Comparison of ENCODE assay signal across 1 cellular context in genomic region chr2:27264753-27265535, GRCh38.
TF ChIP-seq lines count a peak whose summit lies in the region.

No MANE protein-coding gene starts in this region.

TF ChIP-seq in HEK293, 187 proteins besides CTCF, POLR2A, EP300 and RAD21 (continued from another document and continues in another):
- TF ChIP-seq ZNF26 (tag by site-specific recombination; IDR thresholded peaks at IDR 0.05): no peak
- TF ChIP-seq ZNF214 (tag by site-specific recombination; IDR thresholded peaks at IDR 0.05; ENCODE audit: borderline replicate concordance): no peak
- peak; percentile 62; the same call in 1 of the 2 replicates for TF ChIP-seq ZNF10 (tag by site-specific recombination; IDR thresholded peaks at IDR 0.05)
- TF ChIP-seq ZNF585B (tag by site-specific recombination; IDR thresholded peaks at IDR 0.05): no peak
- no peak for TF ChIP-seq ZFP37 (tag by site-specific recombination; IDR thresholded peaks at IDR 0.05)
- no peak for TF ChIP-seq PRDM1 (tag by site-specific recombination; IDR thresholded peaks at IDR 0.05)
- TF ChIP-seq ZSCAN4 (tag by site-specific recombination; IDR thresholded peaks at IDR 0.05): no peak
- TF ChIP-seq ZNF521 (tag by site-specific recombination; IDR thresholded peaks at IDR 0.05): no peak
- TF ChIP-seq MYNN (tag by site-specific recombination; IDR thresholded peaks at IDR 0.05; ENCODE audit: borderline replicate concordance): no peak
- no peak for TF ChIP-seq ZNF133 (tag by site-specific recombination; IDR thresholded peaks at IDR 0.05)
- no peak for TF ChIP-seq ZNF701 (tag by site-specific recombination; IDR thresholded peaks at IDR 0.05)
- no peak for TF ChIP-seq ZNF112 (tag by site-specific recombination; IDR thresholded peaks at IDR 0.05)
- TF ChIP-seq ZNF138 (tag by site-specific recombination; IDR thresholded peaks at IDR 0.05; ENCODE audit: borderline replicate concordance): no peak
- TF ChIP-seq ZBTB10 (tag by site-specific recombination; IDR thresholded peaks at IDR 0.05): peak; percentile 72
- TF ChIP-seq ZNF140 (tag by site-specific recombination; IDR thresholded peaks at IDR 0.05): no peak
- no peak for TF ChIP-seq ZNF274 (IDR thresholded peaks at IDR 0.05; ENCODE audit: low read length)
- TF ChIP-seq ZNF274 (tag by site-specific recombination; IDR thresholded peaks at IDR 0.05; ENCODE audit: borderline replicate concordance): no peak
- no peak for TF ChIP-seq SCRT1 (tag by site-specific recombination; IDR thresholded peaks at IDR 0.05; ENCODE audit: borderline replicate concordance)
- TF ChIP-seq ZBTB20 (tag by site-specific recombination; IDR thresholded peaks at IDR 0.05): peak; percentile 84
- 0 out of 2 replicates have a peak, but pooled peaks have one; percentile 46 for TF ChIP-seq BCL11A (tag by site-specific recombination; IDR thresholded peaks at IDR 0.05; ENCODE audit: low read depth)
- no peak for TF ChIP-seq ZNF624 (tag by site-specific recombination; IDR thresholded peaks at IDR 0.05)
- no peak for TF ChIP-seq HOXC10 (CRISPR knock-in tag; IDR thresholded peaks at IDR 0.05)
- no peak for TF ChIP-seq TRIM28 (IDR thresholded peaks at IDR 0.05; ENCODE audit: borderline replicate concordance, low read length)
- TF ChIP-seq ZEB2 (tag by site-specific recombination; IDR thresholded peaks at IDR 0.05): peak; percentile 80
- no peak for TF ChIP-seq ZNF341 (tag by site-specific recombination; IDR thresholded peaks at IDR 0.05; ENCODE audit: low read depth)
- 0 out of 2 replicates have a peak, but pooled peaks have one; percentile 27 for TF ChIP-seq OSR2 (tag by site-specific recombination; IDR thresholded peaks at IDR 0.05)
- no peak for TF ChIP-seq ZNF155 (tag by site-specific recombination; IDR thresholded peaks at IDR 0.05)
- TF ChIP-seq ZSCAN5A (tag by site-specific recombination; IDR thresholded peaks at IDR 0.05): no peak
- TF ChIP-seq ZNF473 (tag by site-specific recombination; IDR thresholded peaks at IDR 0.05): no peak
- TF ChIP-seq KLF7 (tag by site-specific recombination; IDR thresholded peaks at IDR 0.05; ENCODE audit: borderline replicate concordance): no peak
- no peak for TF ChIP-seq ZNF837 (tag by site-specific recombination; IDR thresholded peaks at IDR 0.05)
- TF ChIP-seq ZNF830 (tag by site-specific recombination; IDR thresholded peaks at IDR 0.05; ENCODE audit: low read depth): no peak
- no peak for TF ChIP-seq ZNF623 (tag by site-specific recombination; IDR thresholded peaks at IDR 0.05)
- no peak for TF ChIP-seq ZNF843 (tag by site-specific recombination; IDR thresholded peaks at IDR 0.05)
- peak; percentile 68 for TF ChIP-seq YY2 (tag by site-specific recombination; IDR thresholded peaks at IDR 0.05)
- TF ChIP-seq ZIC2 (tag by site-specific recombination; IDR thresholded peaks at IDR 0.05): peak; percentile 90
- TF ChIP-seq PRDM4 (tag by site-specific recombination; IDR thresholded peaks at IDR 0.05): no peak
- TF ChIP-seq GFI1B (tag by site-specific recombination; IDR thresholded peaks at IDR 0.05): no peak
- TF ChIP-seq BCL6B (tag by site-specific recombination; IDR thresholded peaks at IDR 0.05): no peak
- TF ChIP-seq IKZF3 (tag by site-specific recombination; IDR thresholded peaks at IDR 0.05): peak; percentile 78
- peak; percentile 64 for TF ChIP-seq ZNF600 (tag by site-specific recombination; IDR thresholded peaks at IDR 0.05)
- TF ChIP-seq ZNF391 (tag by site-specific recombination; IDR thresholded peaks at IDR 0.05; ENCODE audit: borderline replicate concordance, low read depth): 0 out of 2 replicates have a peak, but pooled peaks have one; percentile 31
- no peak for TF ChIP-seq PRDM2 (tag by site-specific recombination; IDR thresholded peaks at IDR 0.05; ENCODE audit: borderline replicate concordance)
- no peak for TF ChIP-seq ZNF707 (tag by site-specific recombination; IDR thresholded peaks at IDR 0.05)
- peak; percentile 40; the same call in 1 of the 2 replicates for TF ChIP-seq KLF8 (tag by site-specific recombination; IDR thresholded peaks at IDR 0.05)
- peak; percentile 28; the same call in 1 of the 2 replicates for TF ChIP-seq ZNF2 (tag by site-specific recombination; IDR thresholded peaks at IDR 0.05)
- no peak for TF ChIP-seq ZNF169 (tag by site-specific recombination; IDR thresholded peaks at IDR 0.05)
- TF ChIP-seq ZXDB (tag by site-specific recombination; IDR thresholded peaks at IDR 0.05): peak; percentile 94
- no peak for TF ChIP-seq ZNF488 (tag by site-specific recombination; IDR thresholded peaks at IDR 0.05)
- no peak for TF ChIP-seq ZNF645 (tag by site-specific recombination; IDR thresholded peaks at IDR 0.05)
